In the genomic region with DNA sequence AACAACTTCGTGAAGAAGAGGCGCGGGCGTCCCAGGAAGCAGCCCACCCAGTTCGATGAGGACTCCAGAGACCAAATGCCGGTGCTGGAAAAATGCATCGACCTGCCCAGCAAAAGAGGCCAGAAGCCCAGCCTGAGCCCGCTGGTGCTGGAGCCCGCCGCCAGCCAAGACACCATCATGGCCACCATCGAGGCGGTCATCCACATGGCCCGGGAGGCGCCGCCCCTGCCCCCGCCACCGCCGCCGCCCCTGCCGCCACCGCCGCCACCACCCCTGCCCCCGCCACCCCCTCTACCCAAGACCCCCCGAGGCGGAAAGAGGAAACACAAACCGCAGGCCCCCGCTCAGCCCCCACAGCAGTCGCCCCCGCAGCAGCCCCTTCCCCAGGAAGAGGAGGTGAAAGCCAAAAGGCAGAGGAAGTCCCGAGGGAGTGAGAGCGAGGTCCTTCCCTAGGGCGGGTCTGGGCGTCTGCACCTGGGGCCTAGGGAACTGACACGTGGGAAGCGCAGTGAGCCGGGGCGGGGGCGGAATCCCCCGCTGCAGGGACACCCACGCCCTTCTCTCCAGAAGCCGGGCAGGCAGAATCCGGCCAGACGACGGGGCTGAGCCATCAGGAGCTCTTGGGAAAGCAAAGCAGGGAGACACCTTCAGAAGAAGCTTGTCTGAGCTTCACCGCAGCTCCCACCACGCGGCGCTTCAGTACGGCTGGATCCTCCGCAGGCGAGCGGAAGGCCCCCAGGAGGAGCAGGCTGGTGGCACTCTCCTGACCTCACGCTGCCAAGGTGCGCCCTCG, we compare ENCODE assay signal across 31 cellular contexts.
"Had no signal": no experiment of that assay in that cellular context is flagged by ENCODE, and none has a peak within 500 bp of the region (broad histone marks: within the 10 kb centered on the region; RNA-seq: fewer than 3 reads in every experiment).

No MANE protein-coding gene starts in this region.

- H3K36me3 Mint-ChIP-seq: activated naive CD8-positive, alpha-beta T cell had no signal

- H3K27ac ChIP-seq: cardiac muscle cell, colonic mucosa, gastrocnemius medialis, left lung, neutrophil, ovary, sigmoid colon, vagina, VCaP had no signal

- H3K4me1 ChIP-seq: colonic mucosa, vagina had no signal

- H3K9me3 ChIP-seq: colonic mucosa, gastrocnemius medialis, left lung, mucosa of descending colon, neutrophil, ovary, sigmoid colon, vagina had no signal

- DNase-seq: activated CD4-positive, alpha-beta T cell treated with anti-CD3 and anti-CD28 coated beads for 48 hours; activated CD4-positive, alpha-beta T cell treated with anti-CD3 and anti-CD28 coated beads, Interleukin-2, amount 50 U/mL, for 48 hours; activated CD8-positive, alpha-beta memory T cell treated with anti-CD3 and anti-CD28 coated beads for 24 hours; activated effector memory CD4-positive, alpha-beta T cell treated with Interleukin-2 at 50 U/mL for 16 hours; activated naive CD4-positive, alpha-beta T cell treated with Interleukin-2 at 50 U/mL for 16 hours; cerebellar nuclear complex; colonic mucosa; effector CD8-positive, alpha-beta T cell; erythroblast; gastrocnemius medialis; hippocampal formation; kidney glomerular epithelial cell; ovary; sigmoid colon; small intestine; stimulated activated naive CD4-positive, alpha-beta T cell treated with Interleukin-2 at 50 U/mL for 16 hours; T-helper 1 cell had no signal

- H3K4me3 Mint-ChIP-seq: activated naive CD8-positive, alpha-beta T cell; brain; natural killer cell treated with Interleukin-12 subunit alpha and Interleukin-12 subunit beta and Interleukin-15 and Interleukin-18, amount 100 ng/mL, for 72 hours; T-helper 2 cell treated with Interferon-gamma antibody and Interleukin-4, amounts not matched to agents 5 μg/mL and 100 μg/mL, for 36 hours; type B pancreatic cell had no signal

- H3K36me3 ChIP-seq: cardiac muscle cell, colonic mucosa, gastrocnemius medialis, neutrophil, ovary had no signal

- H3K9me3 Mint-ChIP-seq: T-helper 2 cell treated with Interferon-gamma antibody and Interleukin-4, amounts not matched to agents 5 μg/mL and 100 μg/mL, for 36 hours; type B pancreatic cell had no signal

- ATAC-seq: activated CD4-positive, CD25-positive, alpha-beta regulatory T cell treated with anti-CD3 and anti-CD28 coated beads, Interleukin-2, amount 50 U/mL, for 24 hours; gastrocnemius medialis; left lung; mucosa of descending colon; natural killer cell treated with Interleukin-12 subunit alpha and Interleukin-12 subunit beta and Interleukin-15 and Interleukin-18, amount 100 ng/mL, for 72 hours had no signal

- H3K4me3 ChIP-seq: cardiac muscle cell, colonic mucosa, gastrocnemius medialis, left lung, lung, mucosa of descending colon, ovary, sigmoid colon, vagina had no signal

- H3K27me3 ChIP-seq: cardiac muscle cell, colonic mucosa, gastrocnemius medialis, left lung, neutrophil, ovary, sigmoid colon, vagina had no signal

- H3K27ac Mint-ChIP-seq: activated naive CD8-positive, alpha-beta T cell; natural killer cell treated with Interleukin-12 subunit alpha and Interleukin-12 subunit beta and Interleukin-15 and Interleukin-18, amount 100 ng/mL, for 72 hours; progenitor cell of endocrine pancreas; T-helper 2 cell treated with Interferon-gamma antibody and Interleukin-4, amounts not matched to agents 5 μg/mL and 100 μg/mL, for 36 hours; type B pancreatic cell had no signal

- H3K27me3 Mint-ChIP-seq: activated naive CD8-positive, alpha-beta T cell; brain; natural killer cell treated with Interleukin-12 subunit alpha and Interleukin-12 subunit beta and Interleukin-15 and Interleukin-18, amount 100 ng/mL, for 72 hours; progenitor cell of endocrine pancreas; type B pancreatic cell had no signal
